ENCODE assay signal across 1 cellular context in the genomic region with DNA sequence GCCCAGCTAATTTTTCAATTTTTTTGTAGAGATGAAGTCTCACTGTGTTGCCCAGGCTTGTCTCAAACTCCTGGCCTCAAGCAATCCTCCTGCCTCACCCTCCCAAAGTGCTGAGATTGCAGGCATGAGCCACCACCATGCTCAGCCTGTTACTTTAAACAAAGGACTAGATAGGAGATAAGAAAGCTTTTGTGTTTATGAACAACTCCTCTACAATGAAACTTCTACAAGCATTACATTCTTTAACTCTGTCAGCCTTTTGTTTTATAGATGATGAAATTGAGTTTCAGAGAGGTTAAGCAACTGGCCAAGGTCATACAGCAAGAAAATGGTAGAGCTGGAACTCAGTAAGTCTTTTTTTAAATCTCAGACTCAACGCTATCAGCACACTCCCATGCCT.
TF ChIP-seq lines count a peak whose summit lies in the region.

No MANE protein-coding gene starts in this region.

TF ChIP-seq in IMR-90, 13 proteins besides CTCF, POLR2A, EP300 and RAD21 (continued from another document):
- TF ChIP-seq, protein P1, sequence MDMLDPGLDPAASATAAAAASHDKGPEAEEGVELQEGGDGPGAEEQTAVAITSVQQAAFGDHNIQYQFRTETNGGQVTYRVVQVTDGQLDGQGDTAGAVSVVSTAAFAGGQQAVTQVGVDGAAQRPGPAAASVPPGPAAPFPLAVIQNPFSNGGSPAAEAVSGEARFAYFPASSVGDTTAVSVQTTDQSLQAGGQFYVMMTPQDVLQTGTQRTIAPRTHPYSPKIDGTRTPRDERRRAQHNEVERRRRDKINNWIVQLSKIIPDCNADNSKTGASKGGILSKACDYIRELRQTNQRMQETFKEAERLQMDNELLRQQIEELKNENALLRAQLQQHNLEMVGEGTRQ (IDR thresholded peaks at IDR 0.05; ENCODE audit: low read depth, low read length) = no peak
- TF ChIP-seq RFX5 (IDR thresholded peaks at IDR 0.05; ENCODE audit: low read depth, low read length) = no peak
- TF ChIP-seq SMC3 (IDR thresholded peaks at IDR 0.05; ENCODE audit: low read depth, low read length) = no peak
- TF ChIP-seq, protein P2, sequence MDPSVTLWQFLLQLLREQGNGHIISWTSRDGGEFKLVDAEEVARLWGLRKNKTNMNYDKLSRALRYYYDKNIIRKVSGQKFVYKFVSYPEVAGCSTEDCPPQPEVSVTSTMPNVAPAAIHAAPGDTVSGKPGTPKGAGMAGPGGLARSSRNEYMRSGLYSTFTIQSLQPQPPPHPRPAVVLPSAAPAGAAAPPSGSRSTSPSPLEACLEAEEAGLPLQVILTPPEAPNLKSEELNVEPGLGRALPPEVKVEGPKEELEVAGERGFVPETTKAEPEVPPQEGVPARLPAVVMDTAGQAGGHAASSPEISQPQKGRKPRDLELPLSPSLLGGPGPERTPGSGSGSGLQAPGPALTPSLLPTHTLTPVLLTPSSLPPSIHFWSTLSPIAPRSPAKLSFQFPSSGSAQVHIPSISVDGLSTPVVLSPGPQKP (IDR thresholded peaks at IDR 0.05; ENCODE audit: borderline replicate concordance, low read depth, low read length) = no peak
- no peak for TF ChIP-seq MXI1 (IDR thresholded peaks at IDR 0.05; ENCODE audit: borderline replicate concordance, low read depth, low read length)
